In genomic region chr1:241631674-241632073, GRCh38 we compare ENCODE assay signal across 1 cellular context.
TF ChIP-seq lines count a peak whose summit lies in the region.

No MANE protein-coding gene starts in this region.

TF ChIP-seq in A549, 52 proteins besides CTCF, POLR2A, EP300 and RAD21 (continued from another document):
- TF ChIP-seq ELK1 (IDR thresholded peaks at IDR 0.05; ENCODE audit: low read depth, low read length), result no peak
